In the genomic region with DNA sequence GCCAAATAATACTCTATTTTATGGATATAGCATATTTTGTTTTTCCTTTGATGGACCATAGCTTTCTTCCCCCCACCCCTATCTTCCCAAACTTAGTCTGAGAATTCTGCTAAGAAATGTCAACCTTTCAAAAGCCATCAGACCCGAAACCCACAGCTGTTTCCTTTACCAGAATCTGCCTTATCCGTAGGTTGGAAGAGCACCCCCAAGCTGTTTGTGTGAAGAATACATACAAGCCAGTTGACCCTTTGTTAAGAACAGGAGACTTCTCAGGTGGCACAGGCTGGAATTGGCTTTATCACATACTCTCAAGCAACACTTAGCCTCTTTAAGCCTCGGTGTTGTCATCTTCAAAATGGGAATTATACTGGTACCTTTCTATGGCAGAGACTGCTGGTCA, we compare ENCODE assay signal across 20 cellular contexts.
DNase-seq lines count a peak whose midpoint lies in the region; ATAC-seq and TF ChIP-seq lines count a peak whose summit lies in the region.
"Had no signal": no experiment of that assay in that cellular context is flagged by ENCODE, and none has a peak within 500 bp of the region (broad histone marks: within the 10 kb centered on the region; RNA-seq: fewer than 3 reads in every experiment).

No MANE protein-coding gene starts in this region.

- H3K27me3 ChIP-seq in H7 (ENCODE audit: control insufficient read depth, insufficient read depth, low read length), result no peaks in the 10 kb centered on the region; the same call in 1 of the 2 replicates
- H3K27me3 ChIP-seq in OCI-LY1 (ENCODE audit: insufficient read depth, low read length), result no peaks in the 10 kb centered on the region
- H3K27me3 ChIP-seq: BE2C had no signal

- no peaks in the 10 kb centered on the region for H3K79me2 ChIP-seq in OCI-LY1 (ENCODE audit: insufficient read depth, low read length)

- DNase-seq in H7 (peak; percentile 21), NCI-H1694 treated with DMSO at 0.1 percent for 48 hours (lab: John Stamatoyannopoulos, UW) (no peak), SK-N-DZ (ENCODE audit: low spot score) (no peak), NCI-H128 (lab: John Stamatoyannopoulos, UW; ENCODE audit: unreplicated experiment) (no peak)
- DNase-seq: ACHN; BE2C; C1 segment of cervical spinal cord; CD4-positive, CD25-positive, alpha-beta regulatory T cell; CD8-positive, alpha-beta memory T cell; COR-L47; DMS 273 treated with DMSO at 0.1 percent for 48 hours; DND-41; EL; GOT3; HCEC 1CT; KBM-7 had no signal

- no peaks in the 10 kb centered on the region for H4K20me1 ChIP-seq in OCI-LY1 (ENCODE audit: insufficient read depth, low read length)

- H3K27ac ChIP-seq in OCI-LY1 (ENCODE audit: low read depth, low read length, poor library complexity, severe bottlenecking), result no peak overlapping the region

- peak; percentile 11; the same call in 1 of the 2 replicates for TF ChIP-seq CTCF in OCI-LY1 (IDR thresholded peaks at IDR 0.05; ENCODE audit: low read length)

- no peak overlapping the region for H3K4me2 ChIP-seq in OCI-LY1 (ENCODE audit: low read length)

- H3K36me3 ChIP-seq in H7 (replicated peaks; ENCODE audit: control insufficient read depth, insufficient read depth, low read length) (no peaks in the 10 kb centered on the region), OCI-LY1 (ENCODE audit: insufficient read depth, low read length) (no peaks in the 10 kb centered on the region; the same call in 1 of the 2 replicates)
- H3K36me3 ChIP-seq: BE2C had no signal

- no peaks in the 10 kb centered on the region for H3K9me2 ChIP-seq in OCI-LY1 (ENCODE audit: low read depth, low read length)

- ATAC-seq in HG02870 (IDR thresholded peaks at IDR 0.05; ENCODE audit: unreplicated experiment) (peak; percentile 55), GM21526 (IDR thresholded peaks at IDR 0.05; ENCODE audit: low FRiP score, unreplicated experiment) (no peak)
- ATAC-seq: HepG2 had no signal

- H3K9me3 ChIP-seq in OCI-LY1 (ENCODE audit: low read length), result peaks cover 4% of the 10 kb centered on the region; the same call in 1 of the 2 replicates
- H3K9me3 ChIP-seq: BE2C had no signal

- no peak overlapping the region for H3K9ac ChIP-seq in OCI-LY1 (ENCODE audit: low read length)

- no peaks in the 10 kb centered on the region for H3F3A ChIP-seq in OCI-LY1 (ENCODE audit: insufficient read depth, low read length)

- no peak overlapping the region for H2AFZ ChIP-seq in OCI-LY1 (ENCODE audit: low read length)

- H3K4me3 ChIP-seq in H7 (ENCODE audit: insufficient read depth, low read depth, low read length) (no peak overlapping the region), OCI-LY1 (ENCODE audit: low read depth, low read length, poor library complexity, severe bottlenecking) (no peak overlapping the region)

- H3K4me1 ChIP-seq in OCI-LY1 (ENCODE audit: insufficient read depth, low read length, severe bottlenecking), result no peaks in the 10 kb centered on the region
- H3K4me1 ChIP-seq: BE2C had no signal
